1 cellular context compared by ENCODE assay signal in the genomic region with DNA sequence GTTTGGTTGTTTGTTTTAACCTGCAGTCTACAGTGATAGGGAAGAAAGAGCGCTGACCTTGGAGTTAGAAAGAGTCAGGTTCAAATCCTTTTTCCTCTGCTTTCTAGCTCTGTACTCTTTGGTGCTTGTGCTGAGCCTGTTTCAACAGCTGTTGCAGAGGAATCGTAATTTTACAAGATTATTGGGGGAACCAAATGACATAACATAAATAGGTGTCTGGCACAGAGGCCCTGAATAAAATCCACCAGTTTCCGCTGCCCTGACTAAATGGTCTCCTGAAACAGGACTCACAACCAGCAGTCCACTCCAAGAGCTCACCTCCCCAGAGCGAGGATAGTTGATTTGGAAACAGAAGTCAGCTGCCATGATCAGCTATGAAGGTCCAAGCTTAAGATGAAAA.
TF ChIP-seq lines count a peak whose summit lies in the region.

No MANE protein-coding gene starts in this region.

TF ChIP-seq in endothelial cell of umbilical vein, 7 proteins besides CTCF, POLR2A, EP300 and RAD21 (continued from another document):
- TF ChIP-seq, protein P1, sequence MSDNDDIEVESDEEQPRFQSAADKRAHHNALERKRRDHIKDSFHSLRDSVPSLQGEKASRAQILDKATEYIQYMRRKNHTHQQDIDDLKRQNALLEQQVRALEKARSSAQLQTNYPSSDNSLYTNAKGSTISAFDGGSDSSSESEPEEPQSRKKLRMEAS (IDR thresholded peaks at IDR 0.05; ENCODE audit: insufficient read depth, insufficient read length) = no peak
- no peak for TF ChIP-seq FOS (IDR thresholded peaks at IDR 0.05; ENCODE audit: borderline replicate concordance, insufficient read depth, low read length)
